Comparison of ENCODE assay signal across 8 cellular contexts in the genomic region with DNA sequence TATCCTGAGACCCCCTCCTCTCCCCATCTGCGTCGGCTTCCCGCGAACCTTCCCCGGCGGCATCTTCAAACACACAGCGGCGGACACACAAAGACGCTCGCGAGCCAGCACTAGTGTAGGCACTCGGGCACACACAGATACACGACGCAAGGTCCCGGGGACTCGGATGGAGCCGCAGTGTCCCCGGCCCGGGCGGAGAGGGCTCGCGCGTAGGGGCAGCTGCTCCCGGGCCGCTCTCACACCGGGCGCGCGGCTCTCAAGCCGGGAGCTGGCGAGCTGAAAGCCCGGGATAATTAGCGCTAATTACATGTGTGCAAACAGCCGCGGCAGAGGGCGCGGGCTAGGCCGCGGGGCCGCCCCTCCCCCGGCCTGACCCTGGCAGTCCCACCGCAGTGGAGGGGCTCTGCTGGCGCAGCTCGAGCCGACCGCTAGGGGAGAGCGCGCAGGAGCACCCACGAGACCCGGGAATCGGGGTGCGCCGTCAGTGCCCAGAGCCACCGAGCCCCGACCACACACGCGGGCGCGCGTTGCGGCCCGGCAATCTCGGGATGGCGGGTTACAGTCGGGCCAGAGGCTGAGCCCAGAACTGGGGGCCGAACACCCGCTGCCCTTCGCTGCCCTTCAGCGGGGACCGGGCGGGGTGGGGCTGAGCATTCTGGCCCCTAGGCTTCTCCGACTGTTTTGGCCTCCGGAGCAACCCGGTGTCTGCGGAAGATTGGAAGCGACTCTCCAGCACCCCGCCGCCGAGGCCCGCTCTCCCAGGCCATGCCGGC.
DNase-seq lines count a peak whose midpoint lies in the region; ATAC-seq, FAIRE-seq and TF ChIP-seq lines count a peak whose summit lies in the region.

No MANE protein-coding gene starts in this region.

- TF ChIP-seq CTCF in NB4 (IDR thresholded peaks at IDR 0.05; ENCODE audit: low read depth, low read length), result no peak
- TF ChIP-seq CTCF in astrocyte (IDR thresholded peaks at IDR 0.05; ENCODE audit: insufficient read depth, low read depth, low read length), result no peak
- peak in 4 of 11 experiments; percentile 21 to 45 (median 30) for TF ChIP-seq CTCF in spleen (IDR thresholded peaks at IDR 0.05 in 8 of 11, conservative IDR thresholded peaks at IDR 0.05 in 3 of 11)

- peak overlapping the region; percentile 83 for H3K27ac Mint-ChIP-seq in astrocyte (ENCODE audit: unreplicated experiment)

- no peak for ATAC-seq in HG03175 (IDR thresholded peaks at IDR 0.05; ENCODE audit: unreplicated experiment)

- H3K4me3 Mint-ChIP-seq in astrocyte (ENCODE audit: unreplicated experiment), result peak overlapping the region; percentile 78

- H3K36me3 Mint-ChIP-seq in astrocyte (ENCODE audit: low read depth, unreplicated experiment), result no peaks in the 10 kb centered on the region

- H3K27me3 ChIP-seq in astrocyte (ENCODE audit: insufficient read depth, low read length), result peaks cover 77% of the 10 kb centered on the region
- H3K27me3 ChIP-seq in iPS-15b (ENCODE audit: control insufficient read depth, insufficient read depth, low read length), result peaks cover 86% of the 10 kb centered on the region
- peaks cover 7 to 100% (median 67%) of the 10 kb centered on the region in 7 donors for H3K27me3 ChIP-seq in spleen (replicated peaks in 1 of 7)

- H3K9ac ChIP-seq in astrocyte (ENCODE audit: low read length) (no peak overlapping the region), iPS-15b (ENCODE audit: low read depth, low read length) (no peak overlapping the region)

- no peaks in the 10 kb centered on the region for H3K79me2 ChIP-seq in astrocyte (ENCODE audit: insufficient read depth, low read length)

- WGBS in spleen, 5 donors, result 2 to 4% (median 3%) methylated on average over 30 to 81 of the region's 81 CpGs

- TF ChIP-seq POLR2A in NB4 (IDR thresholded peaks at IDR 0.05; ENCODE audit: extremely low read depth, insufficient read length) (no peak), spleen (IDR thresholded peaks at IDR 0.05) (no peak)

- H3K36me3 ChIP-seq in astrocyte (ENCODE audit: insufficient read depth, low read length), result no peaks in the 10 kb centered on the region
- H3K36me3 ChIP-seq in iPS-15b (ENCODE audit: control insufficient read depth, insufficient read depth, low read length), result no peaks in the 10 kb centered on the region
- no peaks in the 10 kb centered on the region for H3K36me3 ChIP-seq in spleen

- DNase-seq in DMS79 (lab: John Stamatoyannopoulos, UW) (peak; percentile 57), NB4 (ENCODE audit: low read depth) (peak; percentile 26), astrocyte (ENCODE audit: low read depth) (no peak), spleen (no peak), GM19239 (ENCODE audit: insufficient read length, low spot score) (no peak), mucosa of gallbladder (ENCODE audit: low spot score) (no peak)

- peaks cover 76% of the 10 kb centered on the region for H3K27me3 Mint-ChIP-seq in astrocyte (ENCODE audit: low read depth, unreplicated experiment)

- FAIRE-seq in astrocyte (lab: Jason Lieb, UNC) (no peak), GM19239 (lab: Jason Lieb, UNC) (no peak)

- intact Hi-C loops in spleen (cut with DNase I; ENCODE audit: low total_unique reads), result loop anchor here (5.0 kb wide), 2 partner anchors 272 to 532 kb away; partner anchors contain the start of gene FOXD2

- no peak overlapping the region for H3K27ac ChIP-seq in astrocyte (ENCODE audit: low read depth, low read length)
- peak overlapping the region in 1 of 8 donors; percentile 14 for H3K27ac ChIP-seq in spleen

- H3K9me3 Mint-ChIP-seq in astrocyte (ENCODE audit: unreplicated experiment), result no peaks in the 10 kb centered on the region

- no peaks in the 10 kb centered on the region for H4K20me1 ChIP-seq in astrocyte (ENCODE audit: insufficient read depth, low read length)

- H2AFZ ChIP-seq in astrocyte (ENCODE audit: low read depth, low read length), result peak overlapping the region; percentile 63

- H3K4me1 ChIP-seq in astrocyte (ENCODE audit: insufficient read depth, low read length) (peaks cover 12% of the 10 kb centered on the region), iPS-15b (ENCODE audit: control insufficient read depth, insufficient read depth, low read length) (peaks cover 3% of the 10 kb centered on the region), spleen (peaks cover 9 to 41% (median 28%) of the 10 kb centered on the region in 6 donors)

- H3K9me3 ChIP-seq in astrocyte (ENCODE audit: insufficient read depth, low read depth, low read length) (no peaks in the 10 kb centered on the region), iPS-15b (ENCODE audit: control insufficient read depth, insufficient read depth, low read length) (no peaks in the 10 kb centered on the region), spleen (no peaks in the 10 kb centered on the region)

- peaks cover 4% of the 10 kb centered on the region for H3K4me1 Mint-ChIP-seq in astrocyte (ENCODE audit: low read depth, unreplicated experiment)

- H3K4me2 ChIP-seq in astrocyte (ENCODE audit: low read length), result peak overlapping the region; percentile 74

- H3K4me3 ChIP-seq in NB4 (ENCODE audit: low read depth, low read length) (no peak overlapping the region), astrocyte (ENCODE audit: insufficient read depth, low read depth, low read length) (peak overlapping the region; percentile 17), iPS-15b (ENCODE audit: low read depth, low read length) (peak overlapping the region; percentile 46), spleen (peak overlapping the region in 7 of 8 donors; percentile 9 to 66 (median 29))

Comparison
In these comparisons a context has a peak if more than half of its experiments do, and no peak if none do; other contexts are left out.
1. DNase-seq: peak in DMS79 (single experiment) and NB4 (single experiment); none in astrocyte (single experiment), spleen (single experiment), GM19239 (single experiment) and mucosa of gallbladder (single experiment).